ENCODE assay signal across 1 cellular context in the genomic region with DNA sequence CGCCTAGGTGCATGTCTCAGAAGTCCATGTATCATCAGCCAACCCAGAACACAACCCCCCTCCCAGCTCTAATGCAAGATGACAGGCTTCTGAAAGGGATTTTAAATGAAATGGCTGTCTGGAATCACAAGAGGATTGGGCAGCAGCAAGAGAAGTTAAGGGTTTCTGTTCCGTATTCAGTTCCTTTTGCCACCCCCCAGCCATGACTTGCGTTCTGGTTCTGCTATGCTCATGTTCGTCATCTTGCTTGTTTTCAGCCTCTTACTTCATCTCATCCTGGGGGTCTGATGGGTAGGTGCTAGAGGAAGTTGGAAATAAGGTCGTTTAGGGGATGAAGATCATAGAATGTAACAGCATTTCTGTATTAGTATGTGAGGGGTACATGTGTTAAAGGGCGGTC.
TF ChIP-seq lines count a peak whose summit lies in the region.

No MANE protein-coding gene starts in this region.

TF ChIP-seq in GM12878, 131 proteins besides CTCF, POLR2A, EP300 and RAD21:
- TF ChIP-seq SP1 (IDR thresholded peaks at IDR 0.05; ENCODE audit: low read depth, low read length) (no peak), SPI1 (IDR thresholded peaks at IDR 0.05; ENCODE audit: borderline replicate concordance, insufficient read depth, low read depth, low read length) (peak; percentile 66; the same call in 1 of the 2 replicates)
TF ChIP-seq in GM12878: peak in this region for 1.
